In genomic region chr4:15963568-15963967, GRCh38 we compare ENCODE assay signal across 9 cellular contexts. TPM values are rescaled to one million over a fixed set of nuclear protein-coding genes. Genes with fewer than 3 reads are reported as not detected.
DNase-seq lines count a peak whose midpoint lies in the region; ATAC-seq and TF ChIP-seq lines count a peak whose summit lies in the region.
"Had no signal": no experiment of that assay in that cellular context is flagged by ENCODE, and none has a peak within 500 bp of the region (broad histone marks: within the 10 kb centered on the region; RNA-seq: fewer than 3 reads in every experiment).

No MANE protein-coding gene starts in this region.

- POLR2A ChIA-PET in activated CD8-positive, alpha-beta T cell treated with anti-CD3 and anti-CD28 coated beads, Interleukin-2, amount 10 ng/mL, durations not matched to agents 7 days and 5 days (lab: Charles Lee), result interaction anchor here (1.0 kb wide), 1 partner anchor 81 kb away, joined by 3 read pairs; no protein-coding TSS in a partner anchor

- ATAC-seq in GM19035 (IDR thresholded peaks at IDR 0.05; ENCODE audit: unreplicated experiment), result peak; percentile 89
- peak; percentile 70 for ATAC-seq in HG02763 (IDR thresholded peaks at IDR 0.05; ENCODE audit: unreplicated experiment)
- ATAC-seq in activated CD8-positive, alpha-beta T cell treated with anti-CD3 and anti-CD28 coated beads, Interleukin-2, amount 10 ng/mL, durations not matched to agents 7 days and 5 days, result peak; percentile 77

- peak; percentile 83 for DNase-seq in activated CD8-positive, alpha-beta T cell treated with anti-CD3 and anti-CD28 coated beads, Interleukin-2, amount 10 ng/mL, durations not matched to agents 7 days and 5 days
- DNase-seq in stimulated activated CD4-positive, alpha-beta T cell treated with anti-CD3 and anti-CD28 coated beads, Interleukin-4, amount 100 ng/mL, for 1 hour, result peak; percentile 11
- DNase-seq in OCI-M1 (lab: John Stamatoyannopoulos, UW) (no peak), LoVo (ENCODE audit: low spot score) (no peak), osteocyte (ENCODE audit: extremely low spot score, unreplicated experiment) (no peak)

- TF ChIP-seq CTCF in osteocyte (IDR thresholded peaks at IDR 0.05), result no peak

- peaks cover 21% of the 10 kb centered on the region for H3K27me3 Mint-ChIP-seq in activated CD8-positive, alpha-beta T cell treated with anti-CD3 and anti-CD28 coated beads, Interleukin-2, amount 10 ng/mL, durations not matched to agents 7 days and 5 days (ENCODE audit: low read depth)
- peaks cover 23% of the 10 kb centered on the region for H3K27me3 Mint-ChIP-seq in osteocyte (ENCODE audit: unreplicated experiment)

- peak overlapping the region; percentile 71 for H3K4me3 Mint-ChIP-seq in activated CD8-positive, alpha-beta T cell treated with anti-CD3 and anti-CD28 coated beads, Interleukin-2, amount 10 ng/mL, durations not matched to agents 7 days and 5 days
- no peak overlapping the region for H3K4me3 Mint-ChIP-seq in osteocyte (ENCODE audit: unreplicated experiment)
- H3K4me3 Mint-ChIP-seq: H9 had no signal

- H3K4me1 Mint-ChIP-seq in activated CD8-positive, alpha-beta T cell treated with anti-CD3 and anti-CD28 coated beads, Interleukin-2, amount 10 ng/mL, durations not matched to agents 7 days and 5 days (ENCODE audit: low read depth), result peaks cover 34% of the 10 kb centered on the region
- peaks cover 8% of the 10 kb centered on the region for H3K4me1 Mint-ChIP-seq in osteocyte (ENCODE audit: unreplicated experiment)

- H3K9me3 Mint-ChIP-seq in activated CD8-positive, alpha-beta T cell treated with anti-CD3 and anti-CD28 coated beads, Interleukin-2, amount 10 ng/mL, durations not matched to agents 7 days and 5 days (ENCODE audit: insufficient read depth), result no peaks in the 10 kb centered on the region
- peaks cover 6% of the 10 kb centered on the region for H3K9me3 Mint-ChIP-seq in osteocyte (ENCODE audit: unreplicated experiment)

- no peaks in the 10 kb centered on the region for H3K36me3 Mint-ChIP-seq in activated CD8-positive, alpha-beta T cell treated with anti-CD3 and anti-CD28 coated beads, Interleukin-2, amount 10 ng/mL, durations not matched to agents 7 days and 5 days (ENCODE audit: low read depth)
- H3K36me3 Mint-ChIP-seq in osteocyte (ENCODE audit: unreplicated experiment), result no peaks in the 10 kb centered on the region

- peak overlapping the region; percentile 76 for H3K27ac Mint-ChIP-seq in activated CD8-positive, alpha-beta T cell treated with anti-CD3 and anti-CD28 coated beads, Interleukin-2, amount 10 ng/mL, durations not matched to agents 7 days and 5 days
- no peak overlapping the region for H3K27ac Mint-ChIP-seq in osteocyte (ENCODE audit: unreplicated experiment)

- CTCF ChIA-PET in activated CD8-positive, alpha-beta T cell treated with anti-CD3 and anti-CD28 coated beads, Interleukin-2, amount 10 ng/mL, durations not matched to agents 7 days and 5 days (lab: Charles Lee), result interaction anchor here (0.6 to 5.2 kb wide), 9 partner anchors 11 to 312 kb away, joined by 3 to 63 read pairs (median 6); no protein-coding TSS in a partner anchor

RNA-seq across cellular contexts. Expression of gene FGFBP2, which starts 0.6 kb away (rescaled TPM):
- total RNA-seq in activated CD8-positive, alpha-beta T cell treated with anti-CD3 and anti-CD28 coated beads, Interleukin-2, amount 10 ng/mL, durations not matched to agents 7 days and 5 days, result 10 to 100 TPM; 12.0 to 13.0 TPM
- total RNA-seq in osteocyte, result not detected in 2 replicates
- total RNA-seq: fibroblast of lung, H9 had no signal

RNA-seq across cellular contexts. Expression of gene FGFBP1, which starts 25.0 kb away (rescaled TPM):
- not detected for total RNA-seq in activated CD8-positive, alpha-beta T cell treated with anti-CD3 and anti-CD28 coated beads, Interleukin-2, amount 10 ng/mL, durations not matched to agents 7 days and 5 days
- total RNA-seq in osteocyte, result not detected in 2 replicates
- total RNA-seq: fibroblast of lung, H9 had no signal

Comparison
In these comparisons a context has a peak if more than half of its experiments do, and no peak if none do; other contexts are left out.
1. DNase-seq: peak in activated CD8-positive, alpha-beta T cell treated with anti-CD3 and anti-CD28 coated beads, Interleukin-2, amount 10 ng/mL, durations not matched to agents 7 days and 5 days (single experiment) and stimulated activated CD4-positive, alpha-beta T cell treated with anti-CD3 and anti-CD28 coated beads, Interleukin-4, amount 100 ng/mL, for 1 hour (single experiment); none in OCI-M1 (single experiment), LoVo (single experiment) and osteocyte (single experiment).
2. Peak in every context shown above with its lines, with median percentiles within 50 percentile points of each other: ATAC-seq.